1 cellular context compared by ENCODE assay signal in genomic region chrX:19765628-19766027, GRCh38.
TF ChIP-seq lines count a peak whose summit lies in the region.

No MANE protein-coding gene starts in this region.

TF ChIP-seq in GM12878, 131 proteins besides CTCF, POLR2A, EP300 and RAD21 (continued from another document):
- TF ChIP-seq E2F8 (IDR thresholded peaks at IDR 0.05; ENCODE audit: low read depth, partially characterized antibody) (no peak), RUNX3 (IDR thresholded peaks at IDR 0.05; ENCODE audit: low read length) (no peak), STAT1 (conservative IDR thresholded peaks at IDR 0.05) (no peak)
